In the genomic region with DNA sequence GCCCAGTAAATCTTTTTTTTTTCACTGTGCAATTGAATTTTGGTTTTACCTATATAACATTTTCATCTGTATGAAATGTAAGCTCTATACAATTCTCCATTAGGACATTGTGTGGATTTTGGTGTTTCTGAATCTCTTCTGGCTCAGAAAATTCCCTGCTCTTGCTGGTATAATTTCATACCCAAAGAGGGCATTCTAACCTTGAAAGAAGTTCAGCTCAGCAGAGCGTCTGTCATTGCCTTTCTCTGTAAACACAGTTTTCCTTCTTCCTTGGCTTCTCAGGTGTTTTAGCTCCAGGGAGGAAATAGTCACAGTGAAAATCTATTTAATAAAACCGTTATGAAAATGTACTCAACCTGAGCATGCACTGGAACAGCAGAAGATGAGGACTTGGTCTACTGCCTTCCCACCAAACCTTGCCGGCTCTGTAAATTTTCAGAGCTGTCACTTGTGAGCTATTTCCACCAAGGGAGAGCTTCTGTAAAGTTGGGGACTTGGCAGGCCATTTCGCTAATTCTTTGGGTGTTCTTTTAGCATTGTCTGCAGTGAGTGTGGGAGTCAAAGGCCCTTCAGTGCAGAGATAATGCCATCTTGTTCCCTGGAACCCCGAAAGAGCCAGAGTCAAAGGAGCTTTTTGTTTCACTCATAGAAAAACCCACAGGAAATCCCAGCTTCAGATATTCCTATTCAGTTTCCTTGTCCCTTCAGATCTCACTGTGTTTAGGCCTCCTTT, we compare ENCODE assay signal across 2 cellular contexts.
TF ChIP-seq lines count a peak whose summit lies in the region.

No MANE protein-coding gene starts in this region.

TF ChIP-seq in SK-N-SH, 30 proteins besides CTCF, POLR2A, EP300 and RAD21 (continued from another document):
- TF ChIP-seq, protein P1, sequence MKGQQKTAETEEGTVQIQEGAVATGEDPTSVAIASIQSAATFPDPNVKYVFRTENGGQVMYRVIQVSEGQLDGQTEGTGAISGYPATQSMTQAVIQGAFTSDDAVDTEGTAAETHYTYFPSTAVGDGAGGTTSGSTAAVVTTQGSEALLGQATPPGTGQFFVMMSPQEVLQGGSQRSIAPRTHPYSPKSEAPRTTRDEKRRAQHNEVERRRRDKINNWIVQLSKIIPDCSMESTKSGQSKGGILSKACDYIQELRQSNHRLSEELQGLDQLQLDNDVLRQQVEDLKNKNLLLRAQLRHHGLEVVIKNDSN (IDR thresholded peaks at IDR 0.05; ENCODE audit: borderline replicate concordance, low read depth): no peak
- TF ChIP-seq TAF1 (IDR thresholded peaks at IDR 0.05; ENCODE audit: borderline replicate concordance, low read depth, low read length): no peak
- TF ChIP-seq TCF12 (IDR thresholded peaks at IDR 0.05): no peak
- TF ChIP-seq EZH2phosphoT487 (IDR thresholded peaks at IDR 0.05; ENCODE audit: borderline replicate concordance, low read depth): no peak
- no peak for TF ChIP-seq POLR2AphosphoS5 (IDR thresholded peaks at IDR 0.05; ENCODE audit: low read depth, low read length)
- no peak for TF ChIP-seq CHD2 (IDR thresholded peaks at IDR 0.05; ENCODE audit: low read length, partially characterized antibody)

TF ChIP-seq in SK-N-SH treated with all-trans-retinoic acid at 6 μM for 48 hours, 23 proteins besides CTCF, POLR2A, EP300 and RAD21 (continued from another document):
- TF ChIP-seq, protein P2, sequence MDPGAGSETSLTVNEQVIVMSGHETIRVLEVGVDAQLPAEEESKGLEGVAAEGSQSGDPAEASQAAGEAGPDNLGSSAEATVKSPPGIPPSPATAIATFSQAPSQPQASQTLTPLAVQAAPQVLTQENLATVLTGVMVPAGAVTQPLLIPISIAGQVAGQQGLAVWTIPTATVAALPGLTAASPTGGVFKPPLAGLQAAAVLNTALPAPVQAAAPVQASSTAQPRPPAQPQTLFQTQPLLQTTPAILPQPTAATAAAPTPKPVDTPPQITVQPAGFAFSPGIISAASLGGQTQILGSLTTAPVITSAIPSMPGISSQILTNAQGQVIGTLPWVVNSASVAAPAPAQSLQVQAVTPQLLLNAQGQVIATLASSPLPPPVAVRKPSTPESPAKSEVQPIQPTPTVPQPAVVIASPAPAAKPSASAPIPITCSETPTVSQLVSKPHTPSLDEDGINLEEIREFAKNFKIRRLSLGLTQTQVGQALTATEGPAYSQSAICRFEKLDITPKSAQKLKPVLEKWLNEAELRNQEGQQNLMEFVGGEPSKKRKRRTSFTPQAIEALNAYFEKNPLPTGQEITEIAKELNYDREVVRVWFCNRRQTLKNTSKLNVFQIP (CRISPR knock-in tag; IDR thresholded peaks at IDR 0.05; ENCODE audit: borderline replicate concordance, low read depth): no peak
- TF ChIP-seq, protein P3, sequence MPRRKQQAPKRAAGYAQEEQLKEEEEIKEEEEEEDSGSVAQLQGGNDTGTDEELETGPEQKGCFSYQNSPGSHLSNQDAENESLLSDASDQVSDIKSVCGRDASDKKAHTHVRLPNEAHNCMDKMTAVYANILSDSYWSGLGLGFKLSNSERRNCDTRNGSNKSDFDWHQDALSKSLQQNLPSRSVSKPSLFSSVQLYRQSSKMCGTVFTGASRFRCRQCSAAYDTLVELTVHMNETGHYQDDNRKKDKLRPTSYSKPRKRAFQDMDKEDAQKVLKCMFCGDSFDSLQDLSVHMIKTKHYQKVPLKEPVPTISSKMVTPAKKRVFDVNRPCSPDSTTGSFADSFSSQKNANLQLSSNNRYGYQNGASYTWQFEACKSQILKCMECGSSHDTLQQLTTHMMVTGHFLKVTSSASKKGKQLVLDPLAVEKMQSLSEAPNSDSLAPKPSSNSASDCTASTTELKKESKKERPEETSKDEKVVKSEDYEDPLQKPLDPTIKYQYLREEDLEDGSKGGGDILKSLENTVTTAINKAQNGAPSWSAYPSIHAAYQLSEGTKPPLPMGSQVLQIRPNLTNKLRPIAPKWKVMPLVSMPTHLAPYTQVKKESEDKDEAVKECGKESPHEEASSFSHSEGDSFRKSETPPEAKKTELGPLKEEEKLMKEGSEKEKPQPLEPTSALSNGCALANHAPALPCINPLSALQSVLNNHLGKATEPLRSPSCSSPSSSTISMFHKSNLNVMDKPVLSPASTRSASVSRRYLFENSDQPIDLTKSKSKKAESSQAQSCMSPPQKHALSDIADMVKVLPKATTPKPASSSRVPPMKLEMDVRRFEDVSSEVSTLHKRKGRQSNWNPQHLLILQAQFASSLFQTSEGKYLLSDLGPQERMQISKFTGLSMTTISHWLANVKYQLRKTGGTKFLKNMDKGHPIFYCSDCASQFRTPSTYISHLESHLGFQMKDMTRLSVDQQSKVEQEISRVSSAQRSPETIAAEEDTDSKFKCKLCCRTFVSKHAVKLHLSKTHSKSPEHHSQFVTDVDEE (CRISPR knock-in tag; IDR thresholded peaks at IDR 0.05): no peak
- no peak for TF ChIP-seq ZNF8 (CRISPR knock-in tag; IDR thresholded peaks at IDR 0.05)
- TF ChIP-seq ZC3H10 (CRISPR knock-in tag; IDR thresholded peaks at IDR 0.05): no peak
- no peak for TF ChIP-seq ZNF70 (CRISPR knock-in tag; IDR thresholded peaks at IDR 0.05)
- TF ChIP-seq SNAI2 (CRISPR knock-in tag; IDR thresholded peaks at IDR 0.05): no peak
- TF ChIP-seq, protein P4, sequence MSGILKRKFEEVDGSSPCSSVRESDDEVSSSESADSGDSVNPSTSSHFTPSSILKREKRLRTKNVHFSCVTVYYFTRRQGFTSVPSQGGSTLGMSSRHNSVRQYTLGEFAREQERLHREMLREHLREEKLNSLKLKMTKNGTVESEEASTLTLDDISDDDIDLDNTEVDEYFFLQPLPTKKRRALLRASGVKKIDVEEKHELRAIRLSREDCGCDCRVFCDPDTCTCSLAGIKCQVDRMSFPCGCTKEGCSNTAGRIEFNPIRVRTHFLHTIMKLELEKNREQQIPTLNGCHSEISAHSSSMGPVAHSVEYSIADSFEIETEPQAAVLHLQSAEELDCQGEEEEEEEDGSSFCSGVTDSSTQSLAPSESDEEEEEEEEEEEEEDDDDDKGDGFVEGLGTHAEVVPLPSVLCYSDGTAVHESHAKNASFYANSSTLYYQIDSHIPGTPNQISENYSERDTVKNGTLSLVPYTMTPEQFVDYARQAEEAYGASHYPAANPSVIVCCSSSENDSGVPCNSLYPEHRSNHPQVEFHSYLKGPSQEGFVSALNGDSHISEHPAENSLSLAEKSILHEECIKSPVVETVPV (CRISPR knock-in tag; IDR thresholded peaks at IDR 0.05): no peak
- no peak for TF ChIP-seq CSDC2 (CRISPR knock-in tag; IDR thresholded peaks at IDR 0.05)
